In genomic region chr1:30087465-30087864, GRCh38 we compare ENCODE assay signal across 12 cellular contexts.
DNase-seq lines count a peak whose midpoint lies in the region; ATAC-seq and TF ChIP-seq lines count a peak whose summit lies in the region.
"Had no signal": no experiment of that assay in that cellular context is flagged by ENCODE, and none has a peak within 500 bp of the region (broad histone marks: within the 10 kb centered on the region; RNA-seq: fewer than 3 reads in every experiment).

No MANE protein-coding gene starts in this region.

- no peak overlapping the region for H3K4me3 Mint-ChIP-seq in osteocyte (ENCODE audit: unreplicated experiment)
- H3K4me3 Mint-ChIP-seq: activated naive CD8-positive, alpha-beta T cell had no signal

- no peak for ATAC-seq in HG02588 (IDR thresholded peaks at IDR 0.05; ENCODE audit: unreplicated experiment)

- TF ChIP-seq CTCF in osteocyte (IDR thresholded peaks at IDR 0.05) = peak; percentile 47

- no peak overlapping the region for H3K27ac ChIP-seq in caudate nucleus (ENCODE audit: low read depth, low read length)
- H3K27ac ChIP-seq: BLaER1 treated with 17β-estradiol and CSF1 and Interleukin-3, amounts not matched to agents 10 nM and 100 nM; tibial artery had no signal

- H3K36me3 Mint-ChIP-seq in osteocyte (ENCODE audit: unreplicated experiment) = peaks cover 2% of the 10 kb centered on the region
- H3K36me3 Mint-ChIP-seq: activated naive CD8-positive, alpha-beta T cell had no signal

- DNase-seq in NCI-H345 (lab: John Stamatoyannopoulos, UW) (peak; percentile 11), NCI-H345 treated with DMSO at 0.1 percent for 48 hours (lab: John Stamatoyannopoulos, UW; ENCODE audit: unreplicated experiment) (no peak), MV-4-11 (lab: John Stamatoyannopoulos, UW) (peak; percentile 16), cerebellum (ENCODE audit: low spot score) (peak; percentile 24), osteocyte (ENCODE audit: extremely low spot score, unreplicated experiment) (no peak), caudate nucleus (lab: John Stamatoyannopoulos, UW) (no peak)
- no peak for DNase-seq in effector CD8-positive, alpha-beta T cell (lab: John Stamatoyannopoulos, UW)
- DNase-seq: stimulated activated CD4-positive, alpha-beta T cell treated with anti-CD3 and anti-CD28 coated beads, Interleukin-4, amount 100 ng/mL, for 1 hour; tibial artery had no signal

- no peak overlapping the region for H3K27ac Mint-ChIP-seq in osteocyte (ENCODE audit: unreplicated experiment)
- H3K27ac Mint-ChIP-seq: activated naive CD8-positive, alpha-beta T cell had no signal

- H3K9me3 Mint-ChIP-seq in osteocyte (ENCODE audit: unreplicated experiment) = peaks cover 5% of the 10 kb centered on the region

- H3K4me1 Mint-ChIP-seq in osteocyte (ENCODE audit: unreplicated experiment) = peaks cover 42% of the 10 kb centered on the region

- H3K27me3 Mint-ChIP-seq in osteocyte (ENCODE audit: unreplicated experiment) = peaks cover 6% of the 10 kb centered on the region

Comparison
In these comparisons a context has a peak if more than half of its experiments do, and no peak if none do; other contexts are left out.
1. DNase-seq: peak in NCI-H345 (single experiment), MV-4-11 (single experiment) and cerebellum (single experiment); none in NCI-H345 treated with DMSO at 0.1 percent for 48 hours (single experiment), osteocyte (single experiment), effector CD8-positive, alpha-beta T cell (single experiment) and caudate nucleus (0 of 61).